In the genomic region with DNA sequence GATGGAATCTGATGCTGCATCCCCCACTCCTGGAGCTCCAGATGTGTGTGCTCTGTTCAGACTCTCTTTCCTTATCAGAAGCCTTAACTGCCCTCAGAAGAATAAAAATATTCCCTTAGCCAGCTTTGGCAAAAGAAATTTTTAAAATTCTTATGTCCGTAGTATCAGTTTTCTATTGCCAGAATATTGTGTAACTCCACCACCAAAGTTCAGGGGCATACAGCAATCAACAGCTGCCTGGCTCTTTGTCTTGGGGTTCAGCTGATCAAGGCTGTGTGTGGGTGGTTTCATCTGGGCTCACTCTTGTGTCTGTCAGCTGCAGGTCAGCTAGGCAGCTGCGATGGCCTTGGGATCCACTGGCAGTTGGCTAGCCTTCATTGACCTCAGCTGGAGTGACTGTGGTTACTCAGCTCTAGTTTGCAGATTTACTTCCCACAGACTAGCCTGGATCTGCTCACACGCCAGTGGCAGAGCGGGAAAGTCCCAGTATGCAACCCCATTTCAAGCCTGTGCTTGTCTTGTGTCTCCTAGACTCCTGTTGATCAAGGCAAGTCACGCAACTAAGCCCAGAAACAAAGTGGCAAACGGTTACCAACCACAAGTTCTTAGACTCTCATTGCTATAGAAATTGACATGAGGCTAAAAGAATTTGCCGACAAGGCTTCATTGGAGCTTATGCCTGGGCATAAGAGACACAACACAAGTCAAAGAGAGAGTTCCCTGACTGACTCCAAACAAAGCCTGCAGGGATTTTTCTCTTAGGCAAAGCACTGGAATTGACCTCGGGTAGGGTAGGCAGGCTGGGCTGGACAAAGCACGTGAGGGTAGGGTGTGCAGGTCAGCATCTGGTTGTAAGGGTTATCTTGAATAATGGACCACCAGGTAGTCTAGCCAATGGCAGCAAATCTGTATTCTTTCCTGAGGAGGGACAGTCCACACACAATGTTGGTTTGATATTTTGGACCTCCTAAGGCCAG, we compare ENCODE assay signal across 11 cellular contexts. TPM values are rescaled to one million over a fixed set of nuclear protein-coding genes. Genes with fewer than 3 reads are reported as not detected.
DNase-seq lines count a peak whose midpoint lies in the region; ATAC-seq and TF ChIP-seq lines count a peak whose summit lies in the region.
"Had no signal": no experiment of that assay in that cellular context is flagged by ENCODE, and none has a peak within 500 bp of the region (broad histone marks: within the 10 kb centered on the region; RNA-seq: fewer than 3 reads in every experiment).

No MANE protein-coding gene starts in this region.

- no peak overlapping the region for H3K4me3 Mint-ChIP-seq in activated CD4-positive, alpha-beta T cell treated with anti-CD3 and anti-CD28 coated beads, Interleukin-2, amount 10 ng/mL, durations not matched to agents 7 days and 5 days
- no peak overlapping the region for H3K4me3 Mint-ChIP-seq in T-helper 17 cell
- H3K4me3 Mint-ChIP-seq: naive thymus-derived CD4-positive, alpha-beta T cell had no signal

- no peaks in the 10 kb centered on the region for H3K27me3 ChIP-seq in body of pancreas
- H3K27me3 ChIP-seq in left lung = no peaks in the 10 kb centered on the region
- H3K27me3 ChIP-seq in thyroid gland = no peaks in the 10 kb centered on the region

- ATAC-seq in body of pancreas (peak; percentile 80), left lung (peak; percentile 86), GM18858 (IDR thresholded peaks at IDR 0.05; ENCODE audit: unreplicated experiment) (no peak), T-helper 17 cell (no peak)
- ATAC-seq: naive thymus-derived CD4-positive, alpha-beta T cell had no signal

- H3K27ac ChIP-seq in body of pancreas (no peak overlapping the region), left lung (no peak overlapping the region), thyroid gland (no peak overlapping the region)

- DNase-seq in activated CD4-positive, alpha-beta T cell treated with anti-CD3 and anti-CD28 coated beads, Interleukin-2, amount 10 ng/mL, durations not matched to agents 7 days and 5 days = no peak
- DNase-seq in activated CD4-positive, alpha-beta T cell treated with anti-CD3 and anti-CD28 coated beads, Interleukin-2, amount 50 U/mL, for 4 hours = no peak
- peak; percentile 30 to 75 (median 58) for DNase-seq in body of pancreas
- DNase-seq in left lung = peak in 1 of 2 donors; percentile 60
- peak; percentile 20 for DNase-seq in thyroid gland
- DNase-seq in T-helper 17 cell = no peak
- DNase-seq in stimulated activated CD4-positive, alpha-beta T cell treated with anti-CD3 and anti-CD28 coated beads, Interleukin-15, amount 100 ng/mL, for 24 hours = no peak
- DNase-seq: 8988T; naive thymus-derived CD4-positive, alpha-beta T cell; SHP77 treated with DMSO at 0.1 percent for 48 hours had no signal

- TF ChIP-seq CTCF in body of pancreas (IDR thresholded peaks at IDR 0.05) = no peak
- TF ChIP-seq CTCF in left lung (IDR thresholded peaks at IDR 0.05) = no peak
- no peak for TF ChIP-seq CTCF in thyroid gland (IDR thresholded peaks at IDR 0.05)

- peak overlapping the region; percentile 5 for H3K27ac Mint-ChIP-seq in activated CD4-positive, alpha-beta T cell treated with anti-CD3 and anti-CD28 coated beads, Interleukin-2, amount 10 ng/mL, durations not matched to agents 7 days and 5 days
- H3K27ac Mint-ChIP-seq in T-helper 17 cell = no peak overlapping the region

- 55 to 64% methylated on average over 7 to 9 of the region's 9 CpGs for WGBS in body of pancreas, 2 donors
- 90 to 93% methylated on average over 9 of the region's 9 CpGs for WGBS in thyroid gland, 2 donors

- H3K4me3 ChIP-seq in body of pancreas = no peak overlapping the region
- no peak overlapping the region for H3K4me3 ChIP-seq in left lung
- H3K4me3 ChIP-seq in thyroid gland (replicated peaks in 1 of 3) = no peak overlapping the region

- H3K36me3 Mint-ChIP-seq in activated CD4-positive, alpha-beta T cell treated with anti-CD3 and anti-CD28 coated beads, Interleukin-2, amount 10 ng/mL, durations not matched to agents 7 days and 5 days (ENCODE audit: low read depth) = peaks cover 57% of the 10 kb centered on the region
- peaks cover 2% of the 10 kb centered on the region for H3K36me3 Mint-ChIP-seq in T-helper 17 cell (ENCODE audit: low read depth)

- TF ChIP-seq POLR2A in body of pancreas (IDR thresholded peaks at IDR 0.05) (no peak), thyroid gland (IDR thresholded peaks at IDR 0.05) (no peak)

- CTCF ChIA-PET in activated CD4-positive, alpha-beta T cell treated with anti-CD3 and anti-CD28 coated beads, Interleukin-2, amount 10 ng/mL, durations not matched to agents 7 days and 5 days (lab: Charles Lee) = interaction anchor here (0.5 to 5.1 kb wide), 7 partner anchors 16 to 92 kb away, joined by 3 to 23 read pairs (median 5); no protein-coding TSS in a partner anchor

- peaks cover 6% of the 10 kb centered on the region for H3K9me3 Mint-ChIP-seq in activated CD4-positive, alpha-beta T cell treated with anti-CD3 and anti-CD28 coated beads, Interleukin-2, amount 10 ng/mL, durations not matched to agents 7 days and 5 days
- H3K9me3 Mint-ChIP-seq: naive thymus-derived CD4-positive, alpha-beta T cell had no signal

- H3K4me1 Mint-ChIP-seq in activated CD4-positive, alpha-beta T cell treated with anti-CD3 and anti-CD28 coated beads, Interleukin-2, amount 10 ng/mL, durations not matched to agents 7 days and 5 days = peaks cover 12% of the 10 kb centered on the region
- peaks cover 4% of the 10 kb centered on the region for H3K4me1 Mint-ChIP-seq in T-helper 17 cell

- intact Hi-C loops in body of pancreas (cut with DNase I) = no loop called here
- intact Hi-C loops in left lung (cut with DNase I) = loop anchor here in 1 of 2 donors (5.0 kb wide), 1 partner anchor 37 kb away; a partner anchor contains a TSS
- intact Hi-C loops in thyroid gland (cut with DNase I) = loop anchor here (10.0 kb wide), 1 partner anchor 115 kb away; no protein-coding TSS in a partner anchor

- no peaks in the 10 kb centered on the region for H3K9me3 ChIP-seq in body of pancreas
- H3K9me3 ChIP-seq in left lung = no peaks in the 10 kb centered on the region
- no peaks in the 10 kb centered on the region for H3K9me3 ChIP-seq in thyroid gland
- H3K9me3 ChIP-seq in T-helper 17 cell (ENCODE audit: control insufficient read depth, low read length, poor library complexity, severe bottlenecking) = no peaks in the 10 kb centered on the region

- H3K27me3 Mint-ChIP-seq in activated CD4-positive, alpha-beta T cell treated with anti-CD3 and anti-CD28 coated beads, Interleukin-2, amount 10 ng/mL, durations not matched to agents 7 days and 5 days = no peaks in the 10 kb centered on the region
- no peaks in the 10 kb centered on the region for H3K27me3 Mint-ChIP-seq in T-helper 17 cell
- H3K27me3 Mint-ChIP-seq: naive thymus-derived CD4-positive, alpha-beta T cell had no signal

- POLR2A ChIA-PET in activated CD4-positive, alpha-beta T cell treated with anti-CD3 and anti-CD28 coated beads, Interleukin-2, amount 10 ng/mL, durations not matched to agents 7 days and 5 days (lab: Charles Lee) = no interaction called here

- H3K36me3 ChIP-seq in body of pancreas (replicated peaks in 1 of 2; ENCODE audit: insufficient read depth in 1 of 2, low read depth in 2 of 2) = peaks cover 0 to 22% of the 10 kb centered on the region in 2 donors
- peaks cover 0 to 68% of the 10 kb centered on the region in 2 donors for H3K36me3 ChIP-seq in left lung
- H3K36me3 ChIP-seq in thyroid gland = peaks cover 35 to 49% of the 10 kb centered on the region in 2 donors

- H3K4me1 ChIP-seq in body of pancreas (peaks cover 5% of the 10 kb centered on the region), left lung (peaks cover 0 to 7% of the 10 kb centered on the region in 2 donors), thyroid gland (no peaks in the 10 kb centered on the region)

RNA-seq across cellular contexts. Expression of a gene that starts 7.5 kb away (rescaled TPM):
- 10 to 100 TPM; 52.0 to 60.4 TPM for total RNA-seq in activated CD4-positive, alpha-beta T cell treated with anti-CD3 and anti-CD28 coated beads, Interleukin-2, amount 10 ng/mL, durations not matched to agents 7 days and 5 days
- total RNA-seq in body of pancreas (10 to 100 TPM; 15.8 to 35.3 TPM), left lung (10 to 100 TPM; 37.5 to 50.5 TPM), thyroid gland (10 to 100 TPM; 25.3 to 37.1 (median 31.5) TPM), T-helper 17 cell (10 to 100 TPM; 46.1 to 48.9 TPM)

RNA-seq across cellular contexts. Expression of a gene that starts 8.0 kb away (rescaled TPM):
- 10 to 100 TPM; 49.4 to 59.6 TPM for total RNA-seq in activated CD4-positive, alpha-beta T cell treated with anti-CD3 and anti-CD28 coated beads, Interleukin-2, amount 10 ng/mL, durations not matched to agents 7 days and 5 days
- 10 to 100 TPM; 26.5 to 31.3 TPM for total RNA-seq in body of pancreas
- 10 to 100 TPM; 49.1 to 56.9 TPM for total RNA-seq in left lung
- 10 to 100 TPM; 39.3 to 62.8 (median 49.7) TPM for total RNA-seq in thyroid gland
- total RNA-seq in T-helper 17 cell = 10 to 100 TPM; 32.4 to 35.6 TPM

RNA-seq across cellular contexts. Expression of a gene that starts 22.7 kb away (rescaled TPM):
- total RNA-seq in activated CD4-positive, alpha-beta T cell treated with anti-CD3 and anti-CD28 coated beads, Interleukin-2, amount 10 ng/mL, durations not matched to agents 7 days and 5 days = 1 to 10 TPM; 3.7 to 6.3 TPM
- total RNA-seq in body of pancreas (10 to 100 TPM in 1 of 2 donors, 1 to 10 TPM in 1; 8.3 to 16.8 TPM), left lung (10 to 100 TPM; 10.3 to 10.4 TPM), thyroid gland (10 to 100 TPM; 13.3 to 26.6 (median 21.0) TPM), T-helper 17 cell (1 to 10 TPM; 5.1 to 5.9 TPM)

RNA-seq across cellular contexts. Expression of a gene that starts 36.6 kb away (rescaled TPM):
- 10 to 100 TPM; 40.0 to 46.9 TPM for total RNA-seq in activated CD4-positive, alpha-beta T cell treated with anti-CD3 and anti-CD28 coated beads, Interleukin-2, amount 10 ng/mL, durations not matched to agents 7 days and 5 days
- total RNA-seq in body of pancreas = 10 to 100 TPM; 27.5 to 38.6 TPM
- 10 to 100 TPM; 48.1 to 48.5 TPM for total RNA-seq in left lung
- 10 to 100 TPM; 27.0 to 62.8 (median 43.6) TPM for total RNA-seq in thyroid gland
- total RNA-seq in T-helper 17 cell = 10 to 100 TPM; 39.6 to 41.9 TPM

RNA-seq across cellular contexts. Expression of a gene that starts 36.8 kb away (rescaled TPM):
- total RNA-seq in activated CD4-positive, alpha-beta T cell treated with anti-CD3 and anti-CD28 coated beads, Interleukin-2, amount 10 ng/mL, durations not matched to agents 7 days and 5 days = 100 to 1,000 TPM; 207 to 222 TPM
- total RNA-seq in body of pancreas (10 to 100 TPM; 70.6 to 91.0 TPM), left lung (100 to 1,000 TPM; 140 to 163 TPM), thyroid gland (100 to 1,000 TPM; 132 to 211 (median 182) TPM), T-helper 17 cell (100 to 1,000 TPM; 147 to 184 TPM)

Comparison
In these comparisons a context has a peak if more than half of its experiments do, and no peak if none do; other contexts are left out.
1. DNase-seq: peak in body of pancreas (4 of 4) and thyroid gland (2 of 2); none in activated CD4-positive, alpha-beta T cell treated with anti-CD3 and anti-CD28 coated beads, Interleukin-2, amount 10 ng/mL, durations not matched to agents 7 days and 5 days (single experiment), activated CD4-positive, alpha-beta T cell treated with anti-CD3 and anti-CD28 coated beads, Interleukin-2, amount 50 U/mL, for 4 hours (0 of 2), T-helper 17 cell (0 of 3) and stimulated activated CD4-positive, alpha-beta T cell treated with anti-CD3 and anti-CD28 coated beads, Interleukin-15, amount 100 ng/mL, for 24 hours (single experiment).
2. ATAC-seq: peak in body of pancreas (single experiment) and left lung (single experiment); none in GM18858 (single experiment) and T-helper 17 cell (single experiment).